26 cellular contexts compared by ENCODE assay signal in genomic region chr12:125284945-125285344, GRCh38.
DNase-seq lines count a peak whose midpoint lies in the region; ATAC-seq, FAIRE-seq and TF ChIP-seq lines count a peak whose summit lies in the region.
"Had no signal": no experiment of that assay in that cellular context is flagged by ENCODE, and none has a peak within 500 bp of the region (broad histone marks: within the 10 kb centered on the region; RNA-seq: fewer than 3 reads in every experiment).

No MANE protein-coding gene starts in this region.

- WGBS in A549 (ENCODE audit: missing lambda C conversion rate) = 56% methylated on average over 3 of the region's 3 CpGs
- WGBS in GM12878 (ENCODE audit: insufficient coverage, insufficient replicate concordance, low lambda C conversion rate, missing lambda C conversion rate) = 43% methylated on average over 3 of the region's 3 CpGs

- peak in 1 of 2 experiments; percentile 34 for DNase-seq in A549 (ENCODE audit: low read depth in 1 of 2, low spot score in 1 of 2)
- DNase-seq in GM23338 (ENCODE audit: low spot score) = peak; percentile 70
- peak; percentile 36 for DNase-seq in NB4 (ENCODE audit: low read depth)
- no peak for DNase-seq in GM12878 (ENCODE audit: low read depth, low spot score)
- no peak for DNase-seq in activated naive CD8-positive, alpha-beta T cell treated with anti-CD3 and anti-CD28 coated beads, Interleukin-2, amount 50 U/mL, for 24 hours
- no peak for DNase-seq in globus pallidus (ENCODE audit: low spot score)
- no peak for DNase-seq in Right ventricle myocardium superior
- DNase-seq: activated CD4-positive, alpha-beta T cell treated with anti-CD3 and anti-CD28 coated beads, Interleukin-2, amount 50 U/mL, for 1 hour; activated naive CD4-positive, alpha-beta T cell treated with anti-CD3 and anti-CD28 coated beads, Interleukin-2, amount 10 ng/mL, durations not matched to agents 7 days and 5 days; BE2C; cortex of kidney; esophagus squamous epithelium; gastrocnemius medialis; islet precursor cell; left ventricle myocardium superior; NCI-H1436; NCI-H524 treated with DMSO at 0.1 percent for 48 hours; stimulated activated CD4-positive, alpha-beta T cell treated with anti-CD3 and anti-CD28 coated beads, Interleukin-4, amount 100 ng/mL, for 1 hour; WERI-Rb-1 had no signal

- SMC1A ChIA-PET in GM12878 (lab: Charles Lee; ENCODE audit: uncharacterized antibody, unreplicated experiment) = interaction anchor here (0.7 kb wide), 1 partner anchor 334 kb away, joined by 3 read pairs; no protein-coding TSS in a partner anchor

- no TSS peak for BruUV-seq in GM12878 (replicated peaks; lab: Mats Ljungman, UMichigan)

- peaks cover 38% of the 10 kb centered on the region for H3K4me1 Mint-ChIP-seq in GM23338
- no peaks in the 10 kb centered on the region for H3K4me1 Mint-ChIP-seq in activated naive CD8-positive, alpha-beta T cell treated with anti-CD3 and anti-CD28 coated beads, Interleukin-2, amount 50 U/mL, for 24 hours
- H3K4me1 Mint-ChIP-seq: nephron had no signal

- TF ChIP-seq CTCF in A549 (IDR thresholded peaks at IDR 0.05) (no peak), GM23338 (conservative IDR thresholded peaks at IDR 0.05; ENCODE audit: low read depth in 2 of 2) (no peak), NB4 (IDR thresholded peaks at IDR 0.05; ENCODE audit: low read depth, low read length) (no peak), GM12878 (IDR thresholded peaks at IDR 0.05 in 2 of 3, conservative IDR thresholded peaks at IDR 0.05 in 1 of 3; ENCODE audit: control insufficient read depth in 2 of 3, extremely low read depth in 1 of 3, insufficient read depth in 1 of 3, low read depth in 3 of 3, low read length in 3 of 3) (no peak)

- H3K27me3 ChIP-seq in GM23338 (ENCODE audit: insufficient read depth) (no peaks in the 10 kb centered on the region), GM12878 (replicated peaks in 1 of 2; ENCODE audit: control insufficient read depth in 2 of 2, insufficient read depth in 2 of 2, low read length in 1 of 2) (peaks cover 0 to 4% of the 10 kb centered on the region in 2 experiments; a peak in 3 of 4 replicates)
- H3K27me3 ChIP-seq: cardiac muscle cell, right atrium auricular region had no signal

- RAD21 ChIA-PET in GM12878 (lab: Charles Lee; ENCODE audit: unreplicated experiment) = no interaction called here

- TF ChIP-seq RAD21 in A549 (conservative IDR thresholded peaks at IDR 0.05 in 1 of 2, IDR thresholded peaks at IDR 0.05 in 1 of 2) = no peak
- TF ChIP-seq RAD21 in GM12878 (IDR thresholded peaks at IDR 0.05; ENCODE audit: insufficient read depth, low read depth, low read length) = no peak

- POLR2A ChIA-PET in A549 (lab: Yijun Ruan, JAX) = no interaction called here
- POLR2A ChIA-PET in GM12878 (lab: Charles Lee) = no interaction called here

- TF ChIP-seq EP300 in A549 (IDR thresholded peaks at IDR 0.05) = no peak
- TF ChIP-seq EP300 in GM12878 (IDR thresholded peaks at IDR 0.05; ENCODE audit: borderline replicate concordance in 1 of 2, control insufficient read depth in 1 of 2, low read depth in 2 of 2, low read length in 2 of 2) = no peak

- FAIRE-seq in A549 (lab: Jason Lieb, UNC) = no peak
- FAIRE-seq in GM12878 (lab: Jason Lieb, UNC) = no peak
- FAIRE-seq: urothelium cell line had no signal

- no peaks in the 10 kb centered on the region; the same call in 2 of the 3 replicates for H3K9me3 Mint-ChIP-seq in GM23338
- no peaks in the 10 kb centered on the region for H3K9me3 Mint-ChIP-seq in activated naive CD8-positive, alpha-beta T cell treated with anti-CD3 and anti-CD28 coated beads, Interleukin-2, amount 50 U/mL, for 24 hours
- H3K9me3 Mint-ChIP-seq: activated naive CD4-positive, alpha-beta T cell treated with anti-CD3 and anti-CD28 coated beads, Interleukin-2, amount 10 ng/mL, durations not matched to agents 7 days and 5 days; activated T-helper 1 cell treated with anti-CD3 and anti-CD28 coated beads, Interleukin-12 subunit alpha, Interleukin-12 subunit beta, Interleukin-2, Interleukin-4 antibody, amounts not matched to agents 30 ng/mL and 10 ng/mL and 1 ng/mL, durations not matched to agents 14 hours and 24 hours and 36 hours had no signal

- H3K27ac Mint-ChIP-seq in GM23338 = no peak overlapping the region
- no peak overlapping the region for H3K27ac Mint-ChIP-seq in activated naive CD8-positive, alpha-beta T cell treated with anti-CD3 and anti-CD28 coated beads, Interleukin-2, amount 50 U/mL, for 24 hours
- H3K27ac Mint-ChIP-seq: activated naive CD4-positive, alpha-beta T cell treated with anti-CD3 and anti-CD28 coated beads, Interleukin-2, amount 10 ng/mL, durations not matched to agents 7 days and 5 days; activated T-helper 1 cell treated with anti-CD3 and anti-CD28 coated beads, Interleukin-12 subunit alpha, Interleukin-12 subunit beta, Interleukin-2, Interleukin-4 antibody, amounts not matched to agents 30 ng/mL and 10 ng/mL and 1 ng/mL, durations not matched to agents 14 hours and 24 hours and 36 hours; nephron; stimulated activated memory B cell treated with anti-CD40 and anti-IgM and Interleukin-4, amounts not matched to agents 10 μg/mL and 1 μg/mL and 100 μg/mL, for 72 hours had no signal

- H4K20me1 ChIP-seq in GM23338 (replicated peaks; ENCODE audit: insufficient read depth) (0 out of 2 replicates have a peak, but pooled peaks cover 3% of the 10 kb centered on the region), GM12878 (ENCODE audit: control insufficient read depth, insufficient read depth) (no peaks in the 10 kb centered on the region; the same call in 1 of the 2 replicates)

- H3K36me3 ChIP-seq in GM23338 (ENCODE audit: insufficient read depth) (no peaks in the 10 kb centered on the region), GM12878 (ENCODE audit: control insufficient read depth in 2 of 2, insufficient read depth in 2 of 2, low read length in 1 of 2) (no peaks in the 10 kb centered on the region)
- H3K36me3 ChIP-seq: BE2C, cardiac muscle cell, esophagus squamous epithelium, gastrocnemius medialis, right atrium auricular region, WERI-Rb-1 had no signal

- H2AFZ ChIP-seq in GM23338 (no peak overlapping the region), GM12878 (ENCODE audit: control insufficient read depth, low read depth, low read length) (no peak overlapping the region)

- no peak overlapping the region for H3K4me3 Mint-ChIP-seq in GM23338
- no peak overlapping the region for H3K4me3 Mint-ChIP-seq in activated naive CD8-positive, alpha-beta T cell treated with anti-CD3 and anti-CD28 coated beads, Interleukin-2, amount 50 U/mL, for 24 hours
- H3K4me3 Mint-ChIP-seq: activated naive CD4-positive, alpha-beta T cell treated with anti-CD3 and anti-CD28 coated beads, Interleukin-2, amount 10 ng/mL, durations not matched to agents 7 days and 5 days; activated T-helper 1 cell treated with anti-CD3 and anti-CD28 coated beads, Interleukin-12 subunit alpha, Interleukin-12 subunit beta, Interleukin-2, Interleukin-4 antibody, amounts not matched to agents 30 ng/mL and 10 ng/mL and 1 ng/mL, durations not matched to agents 14 hours and 24 hours and 36 hours; nephron; stimulated activated memory B cell treated with anti-CD40 and anti-IgM and Interleukin-4, amounts not matched to agents 10 μg/mL and 1 μg/mL and 100 μg/mL, for 72 hours had no signal

- CTCF ChIA-PET in A549 (lab: Yijun Ruan, JAX) (no interaction called here), GM12878 (lab: Yijun Ruan, JAX) (interaction anchor here (0.6 kb wide), 1 partner anchor 220 kb away, joined by 3 read pairs; no protein-coding TSS in a partner anchor)

- H3K4me1 ChIP-seq in A549 (no peaks in the 10 kb centered on the region), GM23338 (ENCODE audit: insufficient read depth) (peaks cover 9% of the 10 kb centered on the region), GM12878 (ENCODE audit: control insufficient read depth, insufficient read depth, low read length) (peaks cover 6% of the 10 kb centered on the region; the same call in 1 of the 2 replicates)
- H3K4me1 ChIP-seq: BE2C, esophagus squamous epithelium, gastrocnemius medialis, right atrium auricular region had no signal

- no peaks in the 10 kb centered on the region for H3K9me2 ChIP-seq in GM23338 (ENCODE audit: insufficient read depth)

- peaks cover 7% of the 10 kb centered on the region; the same call in 1 of the 2 replicates for H3F3A ChIP-seq in GM23338 (replicated peaks; ENCODE audit: low read depth)

- ATAC-seq in A549 = peak in 1 of 2 experiments; percentile 70; a peak in 3 of 6 replicates
- ATAC-seq in GM23338 = no peak; the same call in 2 of the 3 replicates
- ATAC-seq in GM12878 = no peak; the same call in 2 of the 3 replicates
- ATAC-seq in activated naive CD8-positive, alpha-beta T cell treated with anti-CD3 and anti-CD28 coated beads, Interleukin-2, amount 50 U/mL, for 24 hours = no peak
- ATAC-seq in GM21367 (IDR thresholded peaks at IDR 0.05; ENCODE audit: unreplicated experiment) = no peak
- ATAC-seq in Right ventricle myocardium superior (ENCODE audit: poor library complexity) = no peak
- ATAC-seq: gastrocnemius medialis; left ventricle myocardium superior; stimulated activated memory B cell treated with anti-CD40 and anti-IgM and Interleukin-4, amounts not matched to agents 10 μg/mL and 1 μg/mL and 100 μg/mL, for 72 hours had no signal

- peaks cover 9% of the 10 kb centered on the region for H3K27me3 Mint-ChIP-seq in GM23338 (ENCODE audit: insufficient read depth, low read depth, poor library complexity)
- peaks cover 15% of the 10 kb centered on the region for H3K27me3 Mint-ChIP-seq in activated naive CD8-positive, alpha-beta T cell treated with anti-CD3 and anti-CD28 coated beads, Interleukin-2, amount 50 U/mL, for 24 hours

- H3K36me3 Mint-ChIP-seq in GM23338 (ENCODE audit: low read depth) = peaks cover 40% of the 10 kb centered on the region
- H3K36me3 Mint-ChIP-seq in activated naive CD8-positive, alpha-beta T cell treated with anti-CD3 and anti-CD28 coated beads, Interleukin-2, amount 50 U/mL, for 24 hours (ENCODE audit: low read depth) = no peaks in the 10 kb centered on the region
- H3K36me3 Mint-ChIP-seq: activated naive CD4-positive, alpha-beta T cell treated with anti-CD3 and anti-CD28 coated beads, Interleukin-2, amount 10 ng/mL, durations not matched to agents 7 days and 5 days; stimulated activated memory B cell treated with anti-CD40 and anti-IgM and Interleukin-4, amounts not matched to agents 10 μg/mL and 1 μg/mL and 100 μg/mL, for 72 hours had no signal

- H3K4me2 ChIP-seq in A549 (no peak overlapping the region), GM23338 (no peak overlapping the region), GM12878 (ENCODE audit: control insufficient read depth, insufficient read depth) (no peak overlapping the region)

- H3K4me3 ChIP-seq in A549 (no peak overlapping the region), GM23338 (no peak overlapping the region), NB4 (ENCODE audit: low read depth, low read length) (no peak overlapping the region), GM12878 (no peak overlapping the region)
- H3K4me3 ChIP-seq: cardiac muscle cell, esophagus squamous epithelium, gastrocnemius medialis, right atrium auricular region had no signal

- in situ Hi-C loops in GM12878 (cut with MboI) = no loop called here

- H3K9ac ChIP-seq in GM12878 (ENCODE audit: control insufficient read depth, insufficient read depth, low read length) = no peak overlapping the region

- H3K79me2 ChIP-seq in GM23338 (replicated peaks; ENCODE audit: insufficient read depth) = peaks cover 26% of the 10 kb centered on the region
- no peaks in the 10 kb centered on the region for H3K79me2 ChIP-seq in GM12878 (ENCODE audit: control insufficient read depth, insufficient read depth, low read length)

- H3K27ac ChIP-seq in A549 (no peak overlapping the region), GM23338 (ENCODE audit: low read depth) (no peak overlapping the region), GM12878 (ENCODE audit: control insufficient read depth, insufficient read depth) (no peak overlapping the region)
- H3K27ac ChIP-seq: cardiac muscle cell, esophagus squamous epithelium, gastrocnemius medialis, right atrium auricular region, WERI-Rb-1 had no signal

- TF ChIP-seq POLR2A in A549 (IDR thresholded peaks at IDR 0.05; ENCODE audit: low read length) = no peak
- no peak for TF ChIP-seq POLR2A in NB4 (IDR thresholded peaks at IDR 0.05; ENCODE audit: extremely low read depth, insufficient read length)
- TF ChIP-seq POLR2A in GM12878 (IDR thresholded peaks at IDR 0.05; ENCODE audit: low read depth, low read length) = no peak

- intact Hi-C loops in GM12878 (cut with micrococcal nuclease; ENCODE audit: unreplicated experiment) = no loop called here
- intact Hi-C loops in Right ventricle myocardium superior (cut with DNase I) = no loop called here

- no peaks in the 10 kb centered on the region for H3K9me3 ChIP-seq in A549
- no peaks in the 10 kb centered on the region; the same call in 2 of the 3 replicates for H3K9me3 ChIP-seq in GM12878 (replicated peaks; ENCODE audit: control insufficient read depth, insufficient read depth, low read length)
- H3K9me3 ChIP-seq: BE2C, esophagus squamous epithelium, gastrocnemius medialis, right atrium auricular region had no signal

Comparison
In these comparisons a context has a peak if more than half of its experiments do, and no peak if none do; other contexts are left out.
1. DNase-seq: peak in GM23338 (single experiment) and NB4 (single experiment); none in GM12878 (single experiment), activated naive CD8-positive, alpha-beta T cell treated with anti-CD3 and anti-CD28 coated beads, Interleukin-2, amount 50 U/mL, for 24 hours (single experiment), globus pallidus (single experiment) and Right ventricle myocardium superior (single experiment).
2. Of the 24 proteins assayed by ChIP-seq in both GM12878 and A549: peak only in GM12878: none; only in A549: none; in both: RFX5; in neither: 23.